In the genomic region with DNA sequence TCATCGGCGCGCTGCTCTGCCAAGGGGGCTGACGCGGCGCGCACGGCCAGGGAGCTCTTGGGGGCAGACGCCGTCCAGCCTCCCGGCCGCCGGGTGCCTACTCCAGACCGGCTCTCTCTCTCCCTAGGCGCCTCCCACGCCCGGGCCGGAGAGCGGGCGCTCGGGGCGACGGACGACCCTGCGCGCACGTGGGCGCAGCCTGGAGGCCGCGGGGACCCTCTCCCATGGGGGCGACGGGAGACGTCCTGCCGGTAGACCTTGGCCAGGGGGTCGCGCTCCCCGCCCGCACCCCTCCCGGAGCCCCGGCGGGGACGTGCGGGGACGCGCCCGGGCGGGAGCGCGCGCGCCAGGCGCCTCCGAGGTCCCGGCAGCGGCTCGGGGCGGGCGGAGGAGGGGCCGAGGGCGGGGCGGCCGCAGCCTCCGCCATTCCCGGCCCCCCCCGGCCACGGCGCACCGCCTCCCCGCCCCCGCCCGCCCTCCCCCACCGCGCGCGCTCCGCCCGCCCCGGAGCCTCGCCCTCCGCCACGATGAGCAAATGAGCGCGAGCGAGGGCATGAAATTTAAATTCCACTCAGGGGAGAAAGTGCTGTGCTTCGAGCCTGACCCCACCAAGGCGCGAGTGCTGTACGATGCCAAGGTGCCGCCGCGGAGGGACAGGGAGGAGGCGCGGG, we compare ENCODE assay signal across 8 cellular contexts. TPM values are rescaled to one million over a fixed set of nuclear protein-coding genes. Genes with fewer than 3 reads are reported as not detected.
DNase-seq lines count a peak whose midpoint lies in the region; ATAC-seq and TF ChIP-seq lines count a peak whose summit lies in the region.

A gene with protein sequence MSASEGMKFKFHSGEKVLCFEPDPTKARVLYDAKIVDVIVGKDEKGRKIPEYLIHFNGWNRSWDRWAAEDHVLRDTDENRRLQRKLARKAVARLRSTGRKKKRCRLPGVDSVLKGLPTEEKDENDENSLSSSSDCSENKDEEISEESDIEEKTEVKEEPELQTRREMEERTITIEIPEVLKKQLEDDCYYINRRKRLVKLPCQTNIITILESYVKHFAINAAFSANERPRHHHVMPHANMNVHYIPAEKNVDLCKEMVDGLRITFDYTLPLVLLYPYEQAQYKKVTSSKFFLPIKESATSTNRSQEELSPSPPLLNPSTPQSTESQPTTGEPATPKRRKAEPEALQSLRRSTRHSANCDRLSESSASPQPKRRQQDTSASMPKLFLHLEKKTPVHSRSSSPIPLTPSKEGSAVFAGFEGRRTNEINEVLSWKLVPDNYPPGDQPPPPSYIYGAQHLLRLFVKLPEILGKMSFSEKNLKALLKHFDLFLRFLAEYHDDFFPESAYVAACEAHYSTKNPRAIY (plus strand): TSS at position 509 of the 671 bp plus-strand sequence. CDS start 27 bp downstream, at position 536.

- peak; percentile 68 for DNase-seq in activated CD4-positive, alpha-beta T cell treated with anti-CD3 and anti-CD28 coated beads for 36 hours
- no peak for DNase-seq in activated CD4-positive, alpha-beta T cell treated with anti-CD3 and anti-CD28 coated beads for 1 hour
- DNase-seq in NCI-H2227 treated with DMSO at 0.1 percent for 48 hours (lab: John Stamatoyannopoulos, UW) (peak; percentile 48), activated T-cell treated with anti-CD3 and anti-CD28 coated beads for 4 hours (peak; percentile 36), epithelial cell of prostate (ENCODE audit: low read depth, low spot score) (no peak), mesothelial cell of epicardium (ENCODE audit: low spot score in 2 of 2, unreplicated experiment in 2 of 2) (peak in 1 of 2 experiments; percentile 50)
- peak; percentile 61 for DNase-seq in stimulated activated naive CD8-positive, alpha-beta T cell treated with anti-CD3 and anti-CD28 coated beads, Interleukin-15, Interleukin-2, amounts not matched to agents 100 U/mL and 50 U/mL, for 24 hours

- no peaks in the 10 kb centered on the region for H3K9me3 Mint-ChIP-seq in activated CD4-positive, alpha-beta T cell treated with anti-CD3 and anti-CD28 coated beads for 36 hours (ENCODE audit: low read depth)
- H3K9me3 Mint-ChIP-seq in mesothelial cell of epicardium = peaks cover 10% of the 10 kb centered on the region

- intact Hi-C loops in activated CD4-positive, alpha-beta T cell treated with anti-CD3 and anti-CD28 coated beads for 36 hours (cut with DNase I, micrococcal nuclease) = loop anchor here in 1 of 2 experiments (1.0 to 10.0 kb wide), 7 partner anchors 8 to 1743 kb away; a partner anchor contains a TSS

- peak; percentile 30 for ATAC-seq in activated CD4-positive, alpha-beta T cell treated with anti-CD3 and anti-CD28 coated beads for 36 hours
- peak; percentile 37 for ATAC-seq in HG02678 (IDR thresholded peaks at IDR 0.05; ENCODE audit: unreplicated experiment)
- peak; percentile 33 for ATAC-seq in stimulated activated naive CD8-positive, alpha-beta T cell treated with anti-CD3 and anti-CD28 coated beads, Interleukin-15, Interleukin-2, amounts not matched to agents 100 U/mL and 50 U/mL, for 24 hours

- H3K36me3 Mint-ChIP-seq in activated CD4-positive, alpha-beta T cell treated with anti-CD3 and anti-CD28 coated beads for 36 hours (ENCODE audit: low read depth) = peaks cover 22% of the 10 kb centered on the region
- peaks cover 6% of the 10 kb centered on the region for H3K36me3 Mint-ChIP-seq in mesothelial cell of epicardium

- peak within 1 kb of the TSS; percentile 94 for H3K4me3 Mint-ChIP-seq in activated CD4-positive, alpha-beta T cell treated with anti-CD3 and anti-CD28 coated beads for 36 hours
- peak within 1 kb of the TSS; percentile 94 for H3K4me3 Mint-ChIP-seq in mesothelial cell of epicardium

- TF ChIP-seq CTCF in mesothelial cell of epicardium (IDR thresholded peaks at IDR 0.05; ENCODE audit: unreplicated experiment) = no peak

- CTCF ChIA-PET in activated CD4-positive, alpha-beta T cell treated with anti-CD3 and anti-CD28 coated beads for 36 hours (lab: Charles Lee) = interaction anchor here (0.7 to 1.0 kb wide), 3 partner anchors 8 to 190 kb away, joined by 3 read pairs; no protein-coding TSS in a partner anchor

- H3K27ac ChIP-seq in epithelial cell of prostate = peak within 1 kb of the TSS; percentile 71

- H3K27ac Mint-ChIP-seq in activated CD4-positive, alpha-beta T cell treated with anti-CD3 and anti-CD28 coated beads for 36 hours = peak within 1 kb of the TSS; percentile 96
- peak within 1 kb of the TSS; percentile 82 for H3K27ac Mint-ChIP-seq in mesothelial cell of epicardium

- H3K4me1 Mint-ChIP-seq in activated CD4-positive, alpha-beta T cell treated with anti-CD3 and anti-CD28 coated beads for 36 hours = peaks cover 10% of the 10 kb centered on the region
- peaks cover 8% of the 10 kb centered on the region for H3K4me1 Mint-ChIP-seq in mesothelial cell of epicardium

- POLR2A ChIA-PET in activated CD4-positive, alpha-beta T cell treated with anti-CD3 and anti-CD28 coated beads for 36 hours (lab: Charles Lee) = no interaction called here

- no peaks in the 10 kb centered on the region for H3K27me3 Mint-ChIP-seq in activated CD4-positive, alpha-beta T cell treated with anti-CD3 and anti-CD28 coated beads for 36 hours
- no peaks in the 10 kb centered on the region for H3K27me3 Mint-ChIP-seq in mesothelial cell of epicardium (ENCODE audit: low read depth)

RNA-seq across cellular contexts. Expression of the gene that starts here (rescaled TPM):
- total RNA-seq in activated CD4-positive, alpha-beta T cell treated with anti-CD3 and anti-CD28 coated beads for 36 hours = 10 to 100 TPM; 51.6 to 54.2 TPM
- total RNA-seq in mesothelial cell of epicardium = 22.9 to 23.2 TPM (median 23.0 TPM) in 3 replicates

Comparison
In these comparisons a context has a peak if more than half of its experiments do, and no peak if none do; other contexts are left out.
1. DNase-seq: peak in activated CD4-positive, alpha-beta T cell treated with anti-CD3 and anti-CD28 coated beads for 36 hours (single experiment), NCI-H2227 treated with DMSO at 0.1 percent for 48 hours (single experiment), activated T-cell treated with anti-CD3 and anti-CD28 coated beads for 4 hours (single experiment) and stimulated activated naive CD8-positive, alpha-beta T cell treated with anti-CD3 and anti-CD28 coated beads, Interleukin-15, Interleukin-2, amounts not matched to agents 100 U/mL and 50 U/mL, for 24 hours (single experiment); none in activated CD4-positive, alpha-beta T cell treated with anti-CD3 and anti-CD28 coated beads for 1 hour (single experiment) and epithelial cell of prostate (single experiment).
2. Peak in every context shown above with its lines, with median percentiles within 50 percentile points of each other: ATAC-seq.